Comparison of ENCODE assay signal across 8 cellular contexts in genomic region chr13:39656325-39656677, GRCh38. TPM values are rescaled to one million over a fixed set of nuclear protein-coding genes. Genes with fewer than 3 reads are reported as not detected.
DNase-seq lines count a peak whose midpoint lies in the region; TF ChIP-seq lines count a peak whose summit lies in the region.

No MANE protein-coding gene starts in this region.

- H3K36me3 Mint-ChIP-seq in glutamatergic neuron (ENCODE audit: unreplicated experiment), result no peaks in the 10 kb centered on the region

- H3K27ac Mint-ChIP-seq in glutamatergic neuron (ENCODE audit: unreplicated experiment), result peak overlapping the region; percentile 10

- H3K4me1 ChIP-seq in HAP-1 (peaks cover 6% of the 10 kb centered on the region), skeletal muscle satellite cell (ENCODE audit: control insufficient read depth, insufficient read depth, low read length) (peaks cover 7% of the 10 kb centered on the region)

- TF ChIP-seq CTCF in GM10266 (IDR thresholded peaks at IDR 0.05; ENCODE audit: control insufficient read depth, insufficient read depth, low read depth, missing control alignments) (no peak), glutamatergic neuron (IDR thresholded peaks at IDR 0.05; ENCODE audit: partially characterized antibody, unreplicated experiment) (no peak)

- H3K9ac ChIP-seq in skeletal muscle satellite cell (ENCODE audit: low read depth, low read length), result peak overlapping the region; percentile 88

- H3K9me3 ChIP-seq in HAP-1, result no peaks in the 10 kb centered on the region
- no peaks in the 10 kb centered on the region for H3K9me3 ChIP-seq in skeletal muscle satellite cell (replicated peaks; ENCODE audit: low read length)

- peak overlapping the region; percentile 98 for H3K4me3 Mint-ChIP-seq in glutamatergic neuron (ENCODE audit: unreplicated experiment)

- peaks cover 8% of the 10 kb centered on the region for H3K27me3 Mint-ChIP-seq in glutamatergic neuron (ENCODE audit: unreplicated experiment)

- H3K4me1 Mint-ChIP-seq in glutamatergic neuron (ENCODE audit: low read depth, unreplicated experiment), result peaks cover 1% of the 10 kb centered on the region

- in situ Hi-C loops in HAP-1 (cut with MboI; ENCODE audit: low sequenced_read_pairs), result no loop called here

- peak; percentile 4 for DNase-seq in GM10266 (ENCODE audit: extremely low spot score)
- no peak for DNase-seq in HAP-1 (ENCODE audit: low spot score in 2 of 2)
- DNase-seq in SW480 (ENCODE audit: low spot score), result peak; percentile 15
- DNase-seq in glutamatergic neuron, result no peak
- DNase-seq in 8988T, result no peak
- DNase-seq in CD1c-positive myeloid dendritic cell (ENCODE audit: extremely low spot score), result no peak
- no peak for DNase-seq in Ammon's horn (ENCODE audit: low spot score)

- H3K27me3 ChIP-seq in HAP-1 (ENCODE audit: low read depth) (no peaks in the 10 kb centered on the region), skeletal muscle satellite cell (ENCODE audit: control insufficient read depth, insufficient read depth, low read length) (no peaks in the 10 kb centered on the region)

- H3K4me3 ChIP-seq in HAP-1 (peak overlapping the region; percentile 78), skeletal muscle satellite cell (ENCODE audit: low read length) (peak overlapping the region; percentile 94)

- H3K36me3 ChIP-seq in HAP-1 (replicated peaks) (no peaks in the 10 kb centered on the region; the same call in 1 of the 2 replicates), skeletal muscle satellite cell (ENCODE audit: insufficient read depth, low read length) (peaks cover 8% of the 10 kb centered on the region)

- peak overlapping the region; percentile 93 for H3K4me2 ChIP-seq in skeletal muscle satellite cell (ENCODE audit: low read length)

- H3K9me3 Mint-ChIP-seq in glutamatergic neuron (ENCODE audit: unreplicated experiment), result peaks cover 5% of the 10 kb centered on the region

RNA-seq across cellular contexts. Expression of gene COG6, which starts 0.8 kb away (rescaled TPM):
- 25.5 TPM for total RNA-seq in glutamatergic neuron (ENCODE audit: unreplicated experiment)
- 21.8 and 30.6 TPM in 2 replicates for total RNA-seq in skeletal muscle satellite cell (2012; rRNA removed)

RNA-seq across cellular contexts. Expression of gene LHFPL6, which starts 53.3 kb away (rescaled TPM):
- 1.7 TPM for total RNA-seq in glutamatergic neuron (ENCODE audit: unreplicated experiment)
- 49.2 and 56.1 TPM in 2 replicates for total RNA-seq in skeletal muscle satellite cell (2012; rRNA removed)

Comparison
In these comparisons a context has a peak if more than half of its experiments do, and no peak if none do; other contexts are left out.
1. DNase-seq: peak in GM10266 (single experiment) and SW480 (single experiment); none in HAP-1 (0 of 2), glutamatergic neuron (single experiment), 8988T (single experiment), CD1c-positive myeloid dendritic cell (single experiment) and Ammon's horn (single experiment).